Comparison of ENCODE assay signal across 18 cellular contexts in the genomic region with DNA sequence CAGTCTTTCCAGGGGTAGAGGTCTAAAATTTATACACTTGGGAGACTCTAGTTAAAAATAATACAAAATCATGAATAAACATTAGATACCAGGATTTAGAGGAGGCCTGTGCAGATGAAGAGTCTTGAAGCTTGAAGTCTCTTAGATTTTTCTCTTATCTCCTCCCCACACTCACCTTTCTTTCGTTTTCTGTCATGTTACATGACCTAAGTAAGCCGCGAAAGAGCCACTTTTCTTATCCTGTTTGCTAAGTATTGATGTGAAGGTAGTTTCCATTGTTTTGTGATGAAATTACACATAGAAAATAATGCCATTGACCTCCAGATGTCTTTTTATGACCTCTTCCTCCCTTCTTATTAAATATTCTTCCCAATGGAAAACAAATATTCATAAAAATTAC.
"Had no signal": no experiment of that assay in that cellular context is flagged by ENCODE, and none has a peak within 500 bp of the region (broad histone marks: within the 10 kb centered on the region; RNA-seq: fewer than 3 reads in every experiment).

No MANE protein-coding gene starts in this region.

- H3K4me3 Mint-ChIP-seq: activated CD4-positive, alpha-beta memory T cell treated with anti-CD3 and anti-CD28 coated beads, Interleukin-2, amount 10 ng/mL, durations not matched to agents 7 days and 5 days; activated CD4-positive, alpha-beta T cell treated with anti-CD3 and anti-CD28 coated beads for 36 hours; activated naive CD4-positive, alpha-beta T cell treated with anti-CD3 and anti-CD28 coated beads for 36 hours; activated naive CD8-positive, alpha-beta T cell; activated T-helper 17 cell treated with anti-CD3 and anti-CD28 coated beads, Interleukin-2, amount 50 U/mL, for 72 hours; T-helper 17 cell had no signal

- DNase-seq: activated CD4-positive, alpha-beta memory T cell treated with anti-CD3 and anti-CD28 coated beads, Interleukin-2, amount 10 ng/mL, durations not matched to agents 7 days and 5 days; activated CD4-positive, alpha-beta T cell treated with anti-CD3 and anti-CD28 coated beads, Interleukin-2, amount 50 U/mL, for 1 hour; activated CD4-positive, CD25-positive, alpha-beta regulatory T cell; activated gamma-delta T cell; activated T-cell treated with anti-CD3 and anti-CD28 coated beads for 4 hours; activated T-cell treated with anti-CD3 and anti-CD28 coated beads, Interleukin-2, amount 50 U/mL, for 48 hours; NCI-H1417 treated with DMSO at 0.1 percent for 48 hours; NCI-H2029 treated with DMSO at 0.1 percent for 48 hours; T-helper 17 cell; T-helper 9 cell had no signal

- H3K4me3 ChIP-seq: PC-9 had no signal

- H3K9me3 Mint-ChIP-seq: activated CD4-positive, alpha-beta memory T cell treated with anti-CD3 and anti-CD28 coated beads, Interleukin-2, amount 10 ng/mL, durations not matched to agents 7 days and 5 days; activated naive CD4-positive, alpha-beta T cell treated with anti-CD3 and anti-CD28 coated beads for 36 hours; activated T-helper 17 cell treated with anti-CD3 and anti-CD28 coated beads, Interleukin-2, amount 50 U/mL, for 72 hours had no signal

- H2AFZ ChIP-seq: PC-9 had no signal

- H3K36me3 ChIP-seq: brain microvascular endothelial cell, cardiac muscle cell had no signal

- ATAC-seq: activated CD4-positive, alpha-beta T cell treated with anti-CD3 and anti-CD28 coated beads for 36 hours; activated T-helper 17 cell treated with anti-CD3 and anti-CD28 coated beads, Interleukin-2, amount 50 U/mL, for 72 hours; T-helper 17 cell had no signal

- H3K36me3 Mint-ChIP-seq: activated naive CD8-positive, alpha-beta T cell had no signal

- H3K27ac ChIP-seq: brain microvascular endothelial cell, cardiac muscle cell, PC-9, VCaP had no signal

- H3K27me3 Mint-ChIP-seq: activated CD4-positive, alpha-beta memory T cell treated with anti-CD3 and anti-CD28 coated beads, Interleukin-2, amount 10 ng/mL, durations not matched to agents 7 days and 5 days; activated T-helper 17 cell treated with anti-CD3 and anti-CD28 coated beads, Interleukin-2, amount 50 U/mL, for 72 hours; T-helper 17 cell had no signal

- H3K4me2 ChIP-seq: PC-9 had no signal

- H3K27me3 ChIP-seq: brain microvascular endothelial cell, cardiac muscle cell had no signal

- H3K27ac Mint-ChIP-seq: activated CD4-positive, alpha-beta memory T cell treated with anti-CD3 and anti-CD28 coated beads, Interleukin-2, amount 10 ng/mL, durations not matched to agents 7 days and 5 days; activated CD4-positive, alpha-beta T cell treated with anti-CD3 and anti-CD28 coated beads for 36 hours; activated naive CD4-positive, alpha-beta T cell treated with anti-CD3 and anti-CD28 coated beads for 36 hours; activated naive CD8-positive, alpha-beta T cell; activated T-helper 17 cell treated with anti-CD3 and anti-CD28 coated beads, Interleukin-2, amount 50 U/mL, for 72 hours; T-helper 17 cell had no signal

- H3K4me1 Mint-ChIP-seq: activated CD4-positive, alpha-beta memory T cell treated with anti-CD3 and anti-CD28 coated beads, Interleukin-2, amount 10 ng/mL, durations not matched to agents 7 days and 5 days; activated T-helper 17 cell treated with anti-CD3 and anti-CD28 coated beads, Interleukin-2, amount 50 U/mL, for 72 hours had no signal
